In the genomic region with DNA sequence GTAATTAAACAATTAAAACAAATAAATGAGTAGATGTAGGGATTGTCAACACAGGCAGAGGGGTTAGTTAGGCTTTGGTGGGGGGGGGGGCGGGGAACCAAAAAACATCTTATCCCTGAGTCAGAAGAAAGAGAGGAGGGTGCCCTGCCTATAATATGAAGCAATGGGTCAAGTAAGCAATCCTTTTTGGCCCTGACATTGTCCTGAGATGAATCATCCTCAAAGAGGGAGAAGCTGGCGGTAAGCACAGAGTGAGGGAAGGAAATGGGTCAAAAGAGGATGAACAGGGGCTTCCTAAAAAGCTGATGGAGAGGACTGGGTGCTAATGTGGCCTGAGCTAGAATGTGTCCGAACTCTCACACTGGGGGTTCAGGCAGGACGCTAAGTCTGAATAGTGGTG, we compare ENCODE assay signal across 19 cellular contexts. TPM values are rescaled to one million over a fixed set of nuclear protein-coding genes. Genes with fewer than 3 reads are reported as not detected.
DNase-seq lines count a peak whose midpoint lies in the region; ATAC-seq, FAIRE-seq and TF ChIP-seq lines count a peak whose summit lies in the region.
"Had no signal": no experiment of that assay in that cellular context is flagged by ENCODE, and none has a peak within 500 bp of the region (broad histone marks: within the 10 kb centered on the region; RNA-seq: fewer than 3 reads in every experiment).

No MANE protein-coding gene starts in this region.

- H3K27me3 Mint-ChIP-seq in activated T-helper 1 cell treated with anti-CD3 and anti-CD28 coated beads, Interleukin-12 subunit alpha, Interleukin-12 subunit beta, Interleukin-2, Interleukin-4 antibody, amounts not matched to agents 30 ng/mL and 10 ng/mL and 1 ng/mL, durations not matched to agents 14 hours and 24 hours and 36 hours (ENCODE audit: insufficient read depth), result peaks cover 2% of the 10 kb centered on the region
- H3K27me3 Mint-ChIP-seq in activated CD4-positive, alpha-beta T cell treated with anti-CD3 and anti-CD28 coated beads, Interleukin-2, amount 10 ng/mL, durations not matched to agents 24 days and 14 days, result peaks cover 2% of the 10 kb centered on the region
- H3K27me3 Mint-ChIP-seq: dendritic cell treated with granulocyte-macrophage colony-stimulating factor and Interleukin-4, amounts not matched to agents 40 ng/mL and 50 ng/mL, for 4 days had no signal

- no peak overlapping the region for H3K27ac ChIP-seq in lower lobe of right lung

- H3K9me3 Mint-ChIP-seq in activated T-helper 1 cell treated with anti-CD3 and anti-CD28 coated beads, Interleukin-12 subunit alpha, Interleukin-12 subunit beta, Interleukin-2, Interleukin-4 antibody, amounts not matched to agents 30 ng/mL and 10 ng/mL and 1 ng/mL, durations not matched to agents 14 hours and 24 hours and 36 hours, result no peaks in the 10 kb centered on the region
- no peaks in the 10 kb centered on the region for H3K9me3 Mint-ChIP-seq in activated CD4-positive, alpha-beta T cell treated with anti-CD3 and anti-CD28 coated beads, Interleukin-2, amount 10 ng/mL, durations not matched to agents 24 days and 14 days
- H3K9me3 Mint-ChIP-seq: activated CD4-positive, alpha-beta memory T cell treated with anti-CD3 and anti-CD28 coated beads, Interleukin-2, amount 10 ng/mL, durations not matched to agents 7 days and 5 days; dendritic cell treated with granulocyte-macrophage colony-stimulating factor and Interleukin-4, amounts not matched to agents 40 ng/mL and 50 ng/mL, for 4 days; nephron had no signal

- TF ChIP-seq CTCF in AG09309 (IDR thresholded peaks at IDR 0.05; ENCODE audit: control insufficient read depth, insufficient read depth, low read depth, low read length, missing control alignments), result no peak
- no peak for TF ChIP-seq CTCF in bronchial epithelial cell (IDR thresholded peaks at IDR 0.05; ENCODE audit: insufficient read depth, low read length, severe bottlenecking)
- no peak for TF ChIP-seq CTCF in lower lobe of right lung (IDR thresholded peaks at IDR 0.05)

- H3K9me3 ChIP-seq in lower lobe of right lung, result no peaks in the 10 kb centered on the region

- H3K27ac Mint-ChIP-seq in activated T-helper 1 cell treated with anti-CD3 and anti-CD28 coated beads, Interleukin-12 subunit alpha, Interleukin-12 subunit beta, Interleukin-2, Interleukin-4 antibody, amounts not matched to agents 30 ng/mL and 10 ng/mL and 1 ng/mL, durations not matched to agents 14 hours and 24 hours and 36 hours, result no peak overlapping the region
- no peak overlapping the region for H3K27ac Mint-ChIP-seq in activated CD4-positive, alpha-beta T cell treated with anti-CD3 and anti-CD28 coated beads, Interleukin-2, amount 10 ng/mL, durations not matched to agents 24 days and 14 days
- H3K27ac Mint-ChIP-seq: activated CD4-positive, alpha-beta memory T cell treated with anti-CD3 and anti-CD28 coated beads, Interleukin-2, amount 10 ng/mL, durations not matched to agents 7 days and 5 days; dendritic cell treated with granulocyte-macrophage colony-stimulating factor and Interleukin-4, amounts not matched to agents 40 ng/mL and 50 ng/mL, for 4 days had no signal

- DNase-seq in AG09309 (ENCODE audit: low read depth) (peak; percentile 53), HS-5 (ENCODE audit: low read depth) (peak; percentile 73), bronchial epithelial cell (ENCODE audit: low read depth) (peak; percentile 77), lower lobe of right lung (no peak), NCI-H82 treated with DMSO at 0.1 percent for 48 hours (lab: John Stamatoyannopoulos, UW; ENCODE audit: unreplicated experiment) (no peak)
- no peak for DNase-seq in activated T-helper 1 cell treated with anti-CD3 and anti-CD28 coated beads, Interleukin-12 subunit alpha, Interleukin-12 subunit beta, Interleukin-2, Interleukin-4 antibody, amounts not matched to agents 30 ng/mL and 10 ng/mL and 1 ng/mL, durations not matched to agents 14 hours and 24 hours and 36 hours (ENCODE audit: low spot score)
- DNase-seq in activated CD4-positive, alpha-beta T cell treated with anti-CD3 and anti-CD28 coated beads, Interleukin-2, amount 10 ng/mL, durations not matched to agents 24 days and 14 days, result no peak
- DNase-seq: activated CD4-positive, alpha-beta memory T cell treated with anti-CD3 and anti-CD28 coated beads, Interleukin-2, amount 10 ng/mL, durations not matched to agents 7 days and 5 days; GOT3; NCI-H1048; stimulated activated CD4-positive, alpha-beta T cell treated with anti-CD3 and anti-CD28 coated beads, Interleukin-1b, Interleukin-23, amount 100 ng/mL, for 48 hours had no signal

- intact Hi-C loops in lower lobe of right lung (cut with DNase I), result no loop called here
- intact Hi-C loops in activated T-helper 1 cell treated with anti-CD3 and anti-CD28 coated beads, Interleukin-12 subunit alpha, Interleukin-12 subunit beta, Interleukin-2, Interleukin-4 antibody, amounts not matched to agents 30 ng/mL and 10 ng/mL and 1 ng/mL, durations not matched to agents 14 hours and 24 hours and 36 hours (cut with micrococcal nuclease), result no loop called here
- intact Hi-C loops in activated CD4-positive, alpha-beta T cell treated with anti-CD3 and anti-CD28 coated beads, Interleukin-2, amount 10 ng/mL, durations not matched to agents 24 days and 14 days (cut with micrococcal nuclease), result no loop called here

- H3K36me3 Mint-ChIP-seq in activated T-helper 1 cell treated with anti-CD3 and anti-CD28 coated beads, Interleukin-12 subunit alpha, Interleukin-12 subunit beta, Interleukin-2, Interleukin-4 antibody, amounts not matched to agents 30 ng/mL and 10 ng/mL and 1 ng/mL, durations not matched to agents 14 hours and 24 hours and 36 hours (ENCODE audit: low read depth), result no peaks in the 10 kb centered on the region
- no peaks in the 10 kb centered on the region for H3K36me3 Mint-ChIP-seq in activated CD4-positive, alpha-beta T cell treated with anti-CD3 and anti-CD28 coated beads, Interleukin-2, amount 10 ng/mL, durations not matched to agents 24 days and 14 days (ENCODE audit: low read depth)

- no peak for FAIRE-seq in bronchial epithelial cell (lab: Jason Lieb, UNC)
- FAIRE-seq: D721Med, HepG2, TTC549 had no signal

- no peak overlapping the region for H3K4me3 Mint-ChIP-seq in activated T-helper 1 cell treated with anti-CD3 and anti-CD28 coated beads, Interleukin-12 subunit alpha, Interleukin-12 subunit beta, Interleukin-2, Interleukin-4 antibody, amounts not matched to agents 30 ng/mL and 10 ng/mL and 1 ng/mL, durations not matched to agents 14 hours and 24 hours and 36 hours
- H3K4me3 Mint-ChIP-seq in activated CD4-positive, alpha-beta T cell treated with anti-CD3 and anti-CD28 coated beads, Interleukin-2, amount 10 ng/mL, durations not matched to agents 24 days and 14 days, result no peak overlapping the region
- H3K4me3 Mint-ChIP-seq: activated CD4-positive, alpha-beta memory T cell treated with anti-CD3 and anti-CD28 coated beads, Interleukin-2, amount 10 ng/mL, durations not matched to agents 7 days and 5 days; dendritic cell treated with granulocyte-macrophage colony-stimulating factor and Interleukin-4, amounts not matched to agents 40 ng/mL and 50 ng/mL, for 4 days had no signal

- ATAC-seq in lower lobe of right lung (peak; percentile 30 to 32), SK-N-SH treated with all-trans-retinoic acid at 6 μM for 48 hours (no peak)
- ATAC-seq: esophagus mucosa, HepG2 had no signal

- H3K36me3 ChIP-seq in bronchial epithelial cell (ENCODE audit: control insufficient read depth, insufficient read depth, low read length), result no peaks in the 10 kb centered on the region
- no peaks in the 10 kb centered on the region for H3K36me3 ChIP-seq in lower lobe of right lung

- no peaks in the 10 kb centered on the region for H3K4me1 Mint-ChIP-seq in activated T-helper 1 cell treated with anti-CD3 and anti-CD28 coated beads, Interleukin-12 subunit alpha, Interleukin-12 subunit beta, Interleukin-2, Interleukin-4 antibody, amounts not matched to agents 30 ng/mL and 10 ng/mL and 1 ng/mL, durations not matched to agents 14 hours and 24 hours and 36 hours (ENCODE audit: low read depth)
- H3K4me1 Mint-ChIP-seq in activated CD4-positive, alpha-beta T cell treated with anti-CD3 and anti-CD28 coated beads, Interleukin-2, amount 10 ng/mL, durations not matched to agents 24 days and 14 days, result no peaks in the 10 kb centered on the region
- H3K4me1 Mint-ChIP-seq: activated CD4-positive, alpha-beta memory T cell treated with anti-CD3 and anti-CD28 coated beads, Interleukin-2, amount 10 ng/mL, durations not matched to agents 7 days and 5 days had no signal

- H3K27me3 ChIP-seq in bronchial epithelial cell (ENCODE audit: control insufficient read depth, insufficient read depth, low read length) (peaks cover 2% of the 10 kb centered on the region), lower lobe of right lung (ENCODE audit: low read depth) (no peaks in the 10 kb centered on the region)

- H3K4me1 ChIP-seq in lower lobe of right lung, result no peaks in the 10 kb centered on the region

- H3K4me3 ChIP-seq in AG09309 (ENCODE audit: control insufficient read depth, low read depth, low read length) (no peak overlapping the region), bronchial epithelial cell (ENCODE audit: low read depth, low read length) (no peak overlapping the region), lower lobe of right lung (no peak overlapping the region)

TF ChIP-seq in SK-N-SH treated with all-trans-retinoic acid at 6 μM for 48 hours, 23 proteins besides CTCF, POLR2A, EP300 and RAD21:
- no peak for TF ChIP-seq ISL1 (CRISPR knock-in tag; IDR thresholded peaks at IDR 0.05)

RNA-seq across cellular contexts. Expression of gene OLFML1, which starts 4.7 kb away (rescaled TPM):
- total RNA-seq in bronchial epithelial cell, result not detected in 2 replicates
- total RNA-seq in lower lobe of right lung, result 23.2 TPM
- not detected in 2 replicates for total RNA-seq in activated T-helper 1 cell treated with anti-CD3 and anti-CD28 coated beads, Interleukin-12 subunit alpha, Interleukin-12 subunit beta, Interleukin-2, Interleukin-4 antibody, amounts not matched to agents 30 ng/mL and 10 ng/mL and 1 ng/mL, durations not matched to agents 14 hours and 24 hours and 36 hours
- total RNA-seq in activated CD4-positive, alpha-beta T cell treated with anti-CD3 and anti-CD28 coated beads, Interleukin-2, amount 10 ng/mL, durations not matched to agents 24 days and 14 days, result not detected in 2 replicates
- total RNA-seq: activated CD4-positive, alpha-beta memory T cell treated with anti-CD3 and anti-CD28 coated beads, Interleukin-2, amount 10 ng/mL, durations not matched to agents 7 days and 5 days; SK-MEL-5 had no signal

RNA-seq across cellular contexts. Expression of gene PPFIBP2, which starts 23.7 kb away (rescaled TPM):
- 15.0 and 41.6 TPM in 2 replicates for total RNA-seq in bronchial epithelial cell
- 24.1 TPM for total RNA-seq in lower lobe of right lung
- 0.62 and 2.9 TPM in 2 replicates for total RNA-seq in activated T-helper 1 cell treated with anti-CD3 and anti-CD28 coated beads, Interleukin-12 subunit alpha, Interleukin-12 subunit beta, Interleukin-2, Interleukin-4 antibody, amounts not matched to agents 30 ng/mL and 10 ng/mL and 1 ng/mL, durations not matched to agents 14 hours and 24 hours and 36 hours
- 1.2 and 1.6 TPM in 2 replicates for total RNA-seq in activated CD4-positive, alpha-beta T cell treated with anti-CD3 and anti-CD28 coated beads, Interleukin-2, amount 10 ng/mL, durations not matched to agents 24 days and 14 days

Comparison
In these comparisons a context has a peak if more than half of its experiments do, and no peak if none do; other contexts are left out.
1. DNase-seq: peak in AG09309 (single experiment), HS-5 (single experiment) and bronchial epithelial cell (single experiment); none in lower lobe of right lung (single experiment), NCI-H82 treated with DMSO at 0.1 percent for 48 hours (single experiment), activated T-helper 1 cell treated with anti-CD3 and anti-CD28 coated beads, Interleukin-12 subunit alpha, Interleukin-12 subunit beta, Interleukin-2, Interleukin-4 antibody, amounts not matched to agents 30 ng/mL and 10 ng/mL and 1 ng/mL, durations not matched to agents 14 hours and 24 hours and 36 hours (single experiment) and activated CD4-positive, alpha-beta T cell treated with anti-CD3 and anti-CD28 coated beads, Interleukin-2, amount 10 ng/mL, durations not matched to agents 24 days and 14 days (single experiment).
2. RNA of gene OLFML1, which starts 4.7 kb away (total RNA-seq): 23.2 TPM in lower lobe of right lung (single experiment); not detected in bronchial epithelial cell, not detected in activated T-helper 1 cell treated with anti-CD3 and anti-CD28 coated beads, Interleukin-12 subunit alpha, Interleukin-12 subunit beta, Interleukin-2, Interleukin-4 antibody, amounts not matched to agents 30 ng/mL and 10 ng/mL and 1 ng/mL, durations not matched to agents 14 hours and 24 hours and 36 hours and not detected in activated CD4-positive, alpha-beta T cell treated with anti-CD3 and anti-CD28 coated beads, Interleukin-2, amount 10 ng/mL, durations not matched to agents 24 days and 14 days; every median in the first group is over 10 times any median in the second.